In genomic region chr14:77403798-77404197, GRCh38 we compare ENCODE assay signal across 34 cellular contexts. TPM values are rescaled to one million over a fixed set of nuclear protein-coding genes. Genes with fewer than 3 reads are reported as not detected.
"Had no signal": no experiment of that assay in that cellular context is flagged by ENCODE, and none has a peak within 500 bp of the region (broad histone marks: within the 10 kb centered on the region; RNA-seq: fewer than 3 reads in every experiment).

No MANE protein-coding gene starts in this region.

- FAIRE-seq: astrocyte, TTC549 had no signal

- H3K4me1 ChIP-seq: adrenal gland, body of pancreas, breast epithelium had no signal

- H3K4me3 ChIP-seq: adrenal gland, body of pancreas, breast epithelium had no signal

- H3K36me3 ChIP-seq: adrenal gland, brain microvascular endothelial cell, breast epithelium had no signal

- DNase-seq: activated B cell treated with CpG ODN at 0.5 μM for 24 hours; activated CD4-positive, alpha-beta memory T cell treated with anti-CD3 and anti-CD28 coated beads for 36 hours; activated CD4-positive, alpha-beta T cell treated with anti-CD3 and anti-CD28 coated beads for 4 hours; activated CD4-positive, alpha-beta T cell treated with anti-CD3 and anti-CD28 coated beads, Interleukin-2, amount 10 ng/mL, durations not matched to agents 24 days and 14 days; activated CD4-positive, alpha-beta T cell treated with anti-CD3 and anti-CD28 coated beads, Interleukin-2, amount 50 U/mL, for 1 hour; activated CD4-positive, alpha-beta T cell treated with anti-CD3 and anti-CD28 coated beads, Interleukin-2, amount 50 U/mL, for 4 hours; activated CD4-positive, CD25-positive, alpha-beta regulatory T cell treated with anti-CD3 and anti-CD28 coated beads, Interleukin-2, amount 50 U/mL, for 72 hours; activated CD8-positive, alpha-beta memory T cell treated with anti-CD3 and anti-CD28 coated beads, Interleukin-2, amount 50 U/mL, for 4 hours; activated CD8-positive, alpha-beta T cell treated with anti-CD3 and anti-CD28 coated beads for 36 hours; activated effector memory CD4-positive, alpha-beta T cell treated with anti-CD3 and anti-CD28 coated beads, Interleukin-2, amount 50 U/mL, for 16 hours; activated gamma-delta T cell treated with Interleukin-2 at 50 U/mL for 16 hours; activated naive CD4-positive, alpha-beta T cell; activated naive CD4-positive, alpha-beta T cell treated with anti-CD3 and anti-CD28 coated beads for 36 hours; activated naive CD4-positive, alpha-beta T cell treated with anti-CD3 and anti-CD28 coated beads, Interleukin-2, amount 50 U/mL, for 16 hours; activated naive CD8-positive, alpha-beta T cell treated with anti-CD3 and anti-CD28 coated beads for 36 hours; activated T-cell treated with anti-CD3 and anti-CD28 coated beads for 4 hours; activated T-cell treated with anti-CD3 and anti-CD28 coated beads, Interleukin-2, amount 50 U/mL, for 1 hour; activated T-cell treated with anti-CD3 and anti-CD28 coated beads, Interleukin-2, amount 50 U/mL, for 4 hours; activated T-cell treated with anti-CD3 and anti-CD28 coated beads, Interleukin-2, amount 50 U/mL, for 72 hours; adrenal gland; amniotic stem cell; aorta; body of pancreas; brain microvascular endothelial cell; central memory CD4-positive, alpha-beta T cell; T-helper 2 cell; T-helper 9 cell had no signal

- H3K27me3 ChIP-seq: adrenal gland, body of pancreas, brain microvascular endothelial cell, breast epithelium had no signal

- H3K9me3 ChIP-seq: adrenal gland, body of pancreas, breast epithelium had no signal

- ATAC-seq: activated CD8-positive, alpha-beta T cell treated with anti-CD3 and anti-CD28 coated beads for 36 hours; activated naive CD4-positive, alpha-beta T cell treated with anti-CD3 and anti-CD28 coated beads, Interleukin-2, amount 50 U/mL, for 72 hours; activated T-cell treated with anti-CD3 and anti-CD28 coated beads, Interleukin-2, amount 50 U/mL, for 4 hours; activated T-cell treated with anti-CD3 and anti-CD28 coated beads, Interleukin-2, amount 50 U/mL, for 72 hours; activated T-helper 17 cell treated with anti-CD3 and anti-CD28 coated beads, Interleukin-2, amount 50 U/mL, for 72 hours; body of pancreas had no signal

- H3K27ac ChIP-seq: adrenal gland, body of pancreas, brain microvascular endothelial cell, breast epithelium, VCaP had no signal

RNA-seq across cellular contexts. Expression of gene NOXRED1, which starts 19.5 kb away (rescaled TPM):
- total RNA-seq: cardiac septum had no signal
